In the genomic region with DNA sequence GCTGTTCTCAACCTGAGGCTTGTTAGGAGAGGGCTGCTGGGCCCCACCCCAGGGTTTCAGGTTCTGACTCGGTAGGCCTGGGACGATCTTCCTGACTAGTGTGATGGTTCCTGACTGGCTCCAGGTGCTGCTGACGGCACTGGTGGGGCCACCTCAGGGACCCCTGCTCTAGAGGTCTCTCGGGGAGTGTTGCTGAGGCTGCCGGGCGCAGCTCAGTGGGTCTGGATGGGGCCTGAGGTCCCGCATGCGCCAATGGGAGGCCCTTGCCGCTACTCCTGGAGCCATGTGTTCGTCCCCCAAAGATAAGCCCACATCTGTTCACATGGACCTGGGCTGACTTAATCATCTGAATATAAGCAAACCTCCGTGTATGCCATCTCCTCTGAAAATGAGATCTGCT, we compare ENCODE assay signal across 15 cellular contexts.
DNase-seq lines count a peak whose midpoint lies in the region; ATAC-seq, FAIRE-seq and TF ChIP-seq lines count a peak whose summit lies in the region.
"Had no signal": no experiment of that assay in that cellular context is flagged by ENCODE, and none has a peak within 500 bp of the region (broad histone marks: within the 10 kb centered on the region; RNA-seq: fewer than 3 reads in every experiment).

No MANE protein-coding gene starts in this region.

- CTCF ChIA-PET in activated CD8-positive, alpha-beta memory T cell treated with anti-CD3 and anti-CD28 coated beads, Interleukin-2, amount 10 ng/mL, durations not matched to agents 7 days and 5 days (lab: Charles Lee), result no interaction called here
- CTCF ChIA-PET in H1 (lab: Charles Lee; ENCODE audit: partially characterized antibody), result interaction anchor here (1.7 kb wide), 1 partner anchor 15 kb away, joined by 3 read pairs; no protein-coding TSS in a partner anchor

- no peak for TF ChIP-seq CTCF in H1 (IDR thresholded peaks at IDR 0.05; ENCODE audit: control extremely low read depth in 1 of 3, insufficient read depth in 1 of 3, low read depth in 1 of 3, low read length in 3 of 3)
- TF ChIP-seq CTCF in lower lobe of right lung (IDR thresholded peaks at IDR 0.05), result no peak
- TF ChIP-seq CTCF in stomach (IDR thresholded peaks at IDR 0.05), result no peak

- H2BK15ac ChIP-seq in H1 (ENCODE audit: low read length), result no peak overlapping the region
- no peak overlapping the region for H2BK15ac ChIP-seq in neuronal stem cell (ENCODE audit: low read length)

- H3K79me2 ChIP-seq in H1 (ENCODE audit: control insufficient read depth in 1 of 2, insufficient read depth in 2 of 2, low read length in 2 of 2), result no peaks in the 10 kb centered on the region

- DNase-seq in activated CD8-positive, alpha-beta memory T cell treated with anti-CD3 and anti-CD28 coated beads, Interleukin-2, amount 50 U/mL, for 48 hours, result peak; percentile 25
- DNase-seq in activated CD8-positive, alpha-beta memory T cell treated with anti-CD3 and anti-CD28 coated beads, Interleukin-2, amount 10 ng/mL, durations not matched to agents 7 days and 5 days, result no peak
- DNase-seq in H1 (ENCODE audit: low read depth in 1 of 2, low spot score in 2 of 2) (no peak), lower lobe of right lung (peak; percentile 31), stomach (peak; percentile 4), neuronal stem cell (ENCODE audit: low spot score) (no peak), AG08396 (ENCODE audit: low spot score) (no peak)
- DNase-seq: Calu3; CD4-positive, CD25-positive, alpha-beta regulatory T cell; DMS 273 treated with DMSO at 0.1 percent for 48 hours had no signal

- POLR2A ChIA-PET in H1 (lab: Charles Lee; ENCODE audit: partially characterized antibody), result no interaction called here

- H3K18ac ChIP-seq in H1 (ENCODE audit: extremely low read depth, low read length) (no peak overlapping the region), neuronal stem cell (ENCODE audit: low read length) (no peak overlapping the region)

- H2BK20ac ChIP-seq in H1 (ENCODE audit: low read length), result no peak overlapping the region

- ATAC-seq in activated CD8-positive, alpha-beta memory T cell treated with anti-CD3 and anti-CD28 coated beads, Interleukin-2, amount 10 ng/mL, durations not matched to agents 7 days and 5 days, result no peak
- ATAC-seq in lower lobe of right lung (no peak), GM21526 (IDR thresholded peaks at IDR 0.05; ENCODE audit: low FRiP score, unreplicated experiment) (no peak)
- ATAC-seq: GM23338 had no signal

- H3K4me3 ChIP-seq in H1 (ENCODE audit: extremely low read depth in 1 of 4, insufficient read depth in 2 of 4, low read depth in 3 of 4, low read length in 4 of 4) (no peak overlapping the region), lower lobe of right lung (no peak overlapping the region), stomach (no peak overlapping the region), neuronal stem cell (ENCODE audit: low read length in 2 of 2) (no peak overlapping the region)
- H3K4me3 ChIP-seq: BLaER1 treated with 17β-estradiol and CSF1 and Interleukin-3, amounts not matched to agents 10 nM and 100 nM; GM23338; HAP-1 had no signal

- TF ChIP-seq EP300 in H1 (IDR thresholded peaks at IDR 0.05; ENCODE audit: borderline replicate concordance in 1 of 2, low read depth in 2 of 2, low read length in 2 of 2), result no peak
- TF ChIP-seq EP300 in stomach (IDR thresholded peaks at IDR 0.05), result no peak

- H3K27me3 ChIP-seq in H1 (replicated peaks in 1 of 4; ENCODE audit: control insufficient read depth in 3 of 4, extremely low read depth in 1 of 4, insufficient read depth in 3 of 4, low read length in 3 of 4) (no peaks in the 10 kb centered on the region), lower lobe of right lung (ENCODE audit: low read depth) (no peaks in the 10 kb centered on the region), stomach (no peaks in the 10 kb centered on the region), neuronal stem cell (ENCODE audit: control insufficient read depth in 3 of 3, insufficient read depth in 3 of 3, low read depth in 1 of 3, low read length in 3 of 3) (no peaks in the 10 kb centered on the region)
- H3K27me3 ChIP-seq: BLaER1 treated with 17β-estradiol and CSF1 and Interleukin-3, amounts not matched to agents 10 nM and 100 nM had no signal

- H2AK5ac ChIP-seq in H1 (ENCODE audit: low read depth, low read length), result no peak overlapping the region
- H2AK5ac ChIP-seq in neuronal stem cell (ENCODE audit: low read depth, low read length), result no peak overlapping the region

- H3K27ac ChIP-seq in H1 (ENCODE audit: low read depth, low read length) (no peak overlapping the region), lower lobe of right lung (no peak overlapping the region), stomach (no peak overlapping the region), neuronal stem cell (replicated peaks; ENCODE audit: low read length) (no peak overlapping the region)
- H3K27ac ChIP-seq: 22Rv1; BLaER1 treated with 17β-estradiol and CSF1 and Interleukin-3, amounts not matched to agents 10 nM and 100 nM had no signal

- FAIRE-seq in H1 (lab: Jason Lieb, UNC), result no peak

- H3K4me3 Mint-ChIP-seq in activated CD8-positive, alpha-beta memory T cell treated with anti-CD3 and anti-CD28 coated beads, Interleukin-2, amount 10 ng/mL, durations not matched to agents 7 days and 5 days, result no peak overlapping the region
- H3K4me3 Mint-ChIP-seq: CD4-positive, CD25-positive, alpha-beta regulatory T cell; GM23338 had no signal

- H4K91ac ChIP-seq in H1 (replicated peaks; ENCODE audit: insufficient read length, low read length) (no peak overlapping the region), neuronal stem cell (ENCODE audit: low read depth, low read length, poor library complexity) (no peak overlapping the region)

- no peak overlapping the region for H3K14ac ChIP-seq in H1 (ENCODE audit: insufficient read length)
- H3K14ac ChIP-seq in neuronal stem cell (ENCODE audit: low read length), result no peak overlapping the region

- H3K36me3 Mint-ChIP-seq in activated CD8-positive, alpha-beta memory T cell treated with anti-CD3 and anti-CD28 coated beads, Interleukin-2, amount 10 ng/mL, durations not matched to agents 7 days and 5 days, result peaks cover 16% of the 10 kb centered on the region

- H2BK120ac ChIP-seq in H1 (replicated peaks; ENCODE audit: low read depth, low read length), result no peak overlapping the region
- H2BK120ac ChIP-seq in neuronal stem cell (ENCODE audit: low read depth, low read length), result no peak overlapping the region

- intact Hi-C loops in lower lobe of right lung (cut with DNase I), result no loop called here
- intact Hi-C loops in stomach (cut with DNase I; ENCODE audit: low total_unique reads), result no loop called here

- H3K23me2 ChIP-seq in H1 (ENCODE audit: low read depth, low read length), result no peaks in the 10 kb centered on the region

- H3K4ac ChIP-seq in H1 (replicated peaks; ENCODE audit: insufficient read length, low read depth, low read length) (no peak overlapping the region), neuronal stem cell (ENCODE audit: low read length) (no peak overlapping the region)

- no peak overlapping the region for H3K27ac Mint-ChIP-seq in activated CD8-positive, alpha-beta memory T cell treated with anti-CD3 and anti-CD28 coated beads, Interleukin-2, amount 10 ng/mL, durations not matched to agents 7 days and 5 days
- H3K27ac Mint-ChIP-seq: CD4-positive, CD25-positive, alpha-beta regulatory T cell; GM23338 had no signal

- no peak for TF ChIP-seq RAD21 in H1 (IDR thresholded peaks at IDR 0.05 in 1 of 2, conservative IDR thresholded peaks at IDR 0.05 in 1 of 2; ENCODE audit: low read depth in 2 of 2, low read length in 2 of 2)

- no peak overlapping the region for H4K5ac ChIP-seq in H1 (ENCODE audit: insufficient read length, low read depth, low read length)

- H3K9me3 ChIP-seq in H1 (ENCODE audit: insufficient read depth in 2 of 2, low read depth in 1 of 2, low read length in 1 of 2) (peaks cover 6 to 7% of the 10 kb centered on the region in 2 experiments; a peak in 3 of 4 replicates), lower lobe of right lung (no peaks in the 10 kb centered on the region), stomach (no peaks in the 10 kb centered on the region), neuronal stem cell (replicated peaks in 1 of 2; ENCODE audit: control insufficient read depth in 2 of 2, insufficient read depth in 1 of 2, low read depth in 1 of 2, low read length in 2 of 2) (peaks cover 7 to 12% of the 10 kb centered on the region in 2 donors)
- H3K9me3 ChIP-seq: HAP-1 had no signal

- H3K79me1 ChIP-seq in H1 (ENCODE audit: low read depth, low read length) (no peaks in the 10 kb centered on the region; the same call in 1 of the 2 replicates), neuronal stem cell (ENCODE audit: low read depth, low read length) (peaks cover 3% of the 10 kb centered on the region)

- H2BK5ac ChIP-seq in H1 (ENCODE audit: low read depth, low read length) (no peak overlapping the region), neuronal stem cell (ENCODE audit: low read length) (no peak overlapping the region)

- peaks cover 8 to 59% (median 39%) of the 10 kb centered on the region in 4 experiments for H3K36me3 ChIP-seq in H1 (ENCODE audit: control insufficient read depth in 2 of 4, insufficient read depth in 4 of 4, low read length in 3 of 4)
- H3K36me3 ChIP-seq in lower lobe of right lung, result peaks cover 98% of the 10 kb centered on the region
- peaks cover 29 to 96% (median 87%) of the 10 kb centered on the region in 4 donors for H3K36me3 ChIP-seq in stomach
- H3K36me3 ChIP-seq in neuronal stem cell (replicated peaks in 1 of 2; ENCODE audit: control insufficient read depth in 2 of 2, insufficient read depth in 2 of 2, low read length in 2 of 2), result peaks cover 60 to 63% of the 10 kb centered on the region in 2 donors

- H3K9ac ChIP-seq in H1 (replicated peaks in 1 of 4; ENCODE audit: extremely low read depth in 1 of 4, low read depth in 3 of 4, low read length in 3 of 4) (no peak overlapping the region), neuronal stem cell (ENCODE audit: low read depth, low read length, poor library complexity) (no peak overlapping the region)
- H3K9ac ChIP-seq: BLaER1 treated with 17β-estradiol and CSF1 and Interleukin-3, amounts not matched to agents 10 nM and 100 nM had no signal

- H2AFZ ChIP-seq in H1 (ENCODE audit: low read length), result no peak overlapping the region
- no peak overlapping the region for H2AFZ ChIP-seq in neuronal stem cell (ENCODE audit: low read length)
- H2AFZ ChIP-seq: GM23338 had no signal

- H2BK12ac ChIP-seq in H1 (ENCODE audit: low read depth, low read length) (no peak overlapping the region), neuronal stem cell (ENCODE audit: low read length) (no peak overlapping the region)

- H3K4me1 ChIP-seq in H1 (replicated peaks in 1 of 4; ENCODE audit: control insufficient read depth in 3 of 4, insufficient read depth in 4 of 4, low read length in 3 of 4) (no peaks in the 10 kb centered on the region), lower lobe of right lung (no peaks in the 10 kb centered on the region), stomach (no peaks in the 10 kb centered on the region), neuronal stem cell (ENCODE audit: control insufficient read depth in 2 of 2, insufficient read depth in 1 of 2, low read depth in 1 of 2, low read length in 2 of 2) (no peaks in the 10 kb centered on the region)
- H3K4me1 ChIP-seq: HAP-1 had no signal

- no peaks in the 10 kb centered on the region for H3K27me3 Mint-ChIP-seq in activated CD8-positive, alpha-beta memory T cell treated with anti-CD3 and anti-CD28 coated beads, Interleukin-2, amount 10 ng/mL, durations not matched to agents 7 days and 5 days
- H3K27me3 Mint-ChIP-seq: CD4-positive, CD25-positive, alpha-beta regulatory T cell had no signal

- 87% methylated on average over 11 of the region's 11 CpGs; no CpG with 5 or more reads in 1 of the 2 experiments for WGBS in H1 (ENCODE audit: extremely low coverage in 1 of 2, insufficient coverage in 1 of 2, insufficient read length in 1 of 2, insufficient replicate concordance in 2 of 2, low coverage in 1 of 2, low lambda C conversion rate in 2 of 2, missing lambda C conversion rate in 1 of 2), 2 experiments
- 71 to 90% (median 80%) methylated on average over 11 of the region's 11 CpGs for WGBS in stomach, 5 donors
- no CpG with 5 or more reads among the region's 11 CpGs for WGBS in neuronal stem cell (ENCODE audit: extremely low coverage in 2 of 2, insufficient read length in 2 of 2, insufficient replicate concordance in 1 of 2), 2 donors

- H3K9me3 Mint-ChIP-seq in activated CD8-positive, alpha-beta memory T cell treated with anti-CD3 and anti-CD28 coated beads, Interleukin-2, amount 10 ng/mL, durations not matched to agents 7 days and 5 days (ENCODE audit: low read depth), result no peaks in the 10 kb centered on the region
- H3K9me3 Mint-ChIP-seq: CD4-positive, CD25-positive, alpha-beta regulatory T cell had no signal

- H3K4me2 ChIP-seq in H1 (ENCODE audit: insufficient read depth in 1 of 2, low read depth in 2 of 2, low read length in 2 of 2) (no peak overlapping the region), neuronal stem cell (ENCODE audit: insufficient read depth, low read length, poor library complexity, severe bottlenecking) (no peak overlapping the region)
- H3K4me2 ChIP-seq: BLaER1 treated with 17β-estradiol and CSF1 and Interleukin-3, amounts not matched to agents 10 nM and 100 nM; GM23338 had no signal

- H3K23ac ChIP-seq in H1 (ENCODE audit: insufficient read length) (no peak overlapping the region), neuronal stem cell (ENCODE audit: low read depth, low read length, poor library complexity) (no peak overlapping the region)

- H3K56ac ChIP-seq in H1 (replicated peaks; ENCODE audit: insufficient read length, low read depth, low read length), result no peak overlapping the region

- TF ChIP-seq POLR2A in H1 (IDR thresholded peaks at IDR 0.05; ENCODE audit: control extremely low read depth in 1 of 2, low read depth in 2 of 2, low read length in 2 of 2), result no peak
- TF ChIP-seq POLR2A in stomach (IDR thresholded peaks at IDR 0.05), result no peak

- no peaks in the 10 kb centered on the region for H3K4me1 Mint-ChIP-seq in activated CD8-positive, alpha-beta memory T cell treated with anti-CD3 and anti-CD28 coated beads, Interleukin-2, amount 10 ng/mL, durations not matched to agents 7 days and 5 days
- H3K4me1 Mint-ChIP-seq: CD4-positive, CD25-positive, alpha-beta regulatory T cell; GM23338 had no signal

- H4K8ac ChIP-seq in H1 (ENCODE audit: extremely low read depth, insufficient read depth, low read length) (peak overlapping the region; percentile 17), neuronal stem cell (ENCODE audit: low read depth, low read length) (no peak overlapping the region)

- H4K20me1 ChIP-seq in H1 (replicated peaks in 1 of 2; ENCODE audit: control insufficient read depth in 1 of 2, insufficient read depth in 2 of 2, low read length in 2 of 2), result no peaks in the 10 kb centered on the region

Comparison
In these comparisons a context has a peak if more than half of its experiments do, and no peak if none do; other contexts are left out.
1. DNase-seq: peak in activated CD8-positive, alpha-beta memory T cell treated with anti-CD3 and anti-CD28 coated beads, Interleukin-2, amount 50 U/mL, for 48 hours (single experiment), lower lobe of right lung (single experiment) and stomach (single experiment); none in activated CD8-positive, alpha-beta memory T cell treated with anti-CD3 and anti-CD28 coated beads, Interleukin-2, amount 10 ng/mL, durations not matched to agents 7 days and 5 days (single experiment), H1 (0 of 2), neuronal stem cell (single experiment) and AG08396 (single experiment).